ENCODE assay signal across 15 cellular contexts in the genomic region with DNA sequence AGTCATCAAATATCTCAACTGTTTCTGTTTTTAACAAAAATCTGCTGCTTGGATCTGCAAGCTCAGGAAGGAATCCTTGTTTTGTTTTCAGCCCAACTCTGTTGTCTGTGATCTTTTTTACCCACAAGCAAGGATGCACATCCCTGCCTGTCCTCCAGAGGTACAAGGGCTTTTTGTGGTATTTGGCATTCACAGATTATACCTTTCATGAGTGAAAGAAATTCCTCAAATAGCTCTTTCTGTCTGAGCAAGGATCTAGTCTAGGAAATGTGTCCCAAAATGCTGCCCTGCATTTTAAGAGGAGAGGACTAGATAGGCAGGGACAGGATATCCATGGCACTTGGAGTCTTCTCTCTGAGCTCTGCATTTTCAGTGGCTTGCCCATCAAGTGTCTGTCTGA.
DNase-seq lines count a peak whose midpoint lies in the region; ATAC-seq and TF ChIP-seq lines count a peak whose summit lies in the region.
"Had no signal": no experiment of that assay in that cellular context is flagged by ENCODE, and none has a peak within 500 bp of the region (broad histone marks: within the 10 kb centered on the region; RNA-seq: fewer than 3 reads in every experiment).

No MANE protein-coding gene starts in this region.

- H3K4me2 ChIP-seq in SK-N-SH = no peak overlapping the region
- H3K4me2 ChIP-seq: BLaER1 had no signal

- no peak overlapping the region for H3K9ac ChIP-seq in SK-N-SH
- no peak overlapping the region for H3K9ac ChIP-seq in endodermal cell (ENCODE audit: extremely low read depth, low read length, poor library complexity, severe bottlenecking)
- H3K9ac ChIP-seq: BLaER1 had no signal

- POLR2A ChIA-PET in SK-N-SH (lab: Yijun Ruan, JAX) = no interaction called here

- H2AFZ ChIP-seq in SK-N-SH (ENCODE audit: low read depth) = 0 out of 2 replicates have a peak overlapping the region, but pooled peaks have one; percentile 1

- H3K4me1 Mint-ChIP-seq in endodermal cell = peaks cover 25% of the 10 kb centered on the region
- H3K4me1 Mint-ChIP-seq: IgD-negative memory B cell had no signal

- no peaks in the 10 kb centered on the region for H4K20me1 ChIP-seq in SK-N-SH (ENCODE audit: insufficient read depth)
- H4K20me1 ChIP-seq: BLaER1 had no signal

- peaks cover 21% of the 10 kb centered on the region for H3F3A ChIP-seq in SK-N-SH (replicated peaks; ENCODE audit: insufficient read depth)

- H3K27me3 ChIP-seq in SK-N-SH (ENCODE audit: insufficient read depth) = no peaks in the 10 kb centered on the region
- H3K27me3 ChIP-seq in endodermal cell (ENCODE audit: control insufficient read depth, insufficient read depth, low read length, poor library complexity, severe bottlenecking) = peaks cover 20% of the 10 kb centered on the region
- H3K27me3 ChIP-seq: BLaER1 had no signal

- H3K27ac ChIP-seq in SK-N-SH (ENCODE audit: low read depth in 2 of 2, low read length in 1 of 2) (no peak overlapping the region), endodermal cell (ENCODE audit: low read depth, low read length) (no peak overlapping the region)
- H3K27ac ChIP-seq: BLaER1 had no signal

- H3K4me1 ChIP-seq in SK-N-SH (ENCODE audit: control insufficient read depth in 1 of 2, insufficient read depth in 2 of 2, low read depth in 1 of 2, low read length in 1 of 2) (peaks cover 0 to 43% of the 10 kb centered on the region in 2 experiments; a peak in 2 of 4 replicates), endodermal cell (ENCODE audit: control insufficient read depth, insufficient read depth, low read length) (peaks cover 4% of the 10 kb centered on the region)
- H3K4me1 ChIP-seq: HAP-1 had no signal

- CTCF ChIA-PET in SK-N-SH (lab: Yijun Ruan, JAX) = interaction anchor here (2.0 kb wide), 1 partner anchor 11 kb away, joined by 12 read pairs; no protein-coding TSS in a partner anchor

- no peaks in the 10 kb centered on the region for H3K9me3 Mint-ChIP-seq in endodermal cell

- H3K9me2 ChIP-seq in SK-N-SH = no peaks in the 10 kb centered on the region

- peaks cover 75% of the 10 kb centered on the region for H3K36me3 Mint-ChIP-seq in endodermal cell (ENCODE audit: low read depth)
- H3K36me3 Mint-ChIP-seq: IgD-negative memory B cell had no signal

- DNase-seq in AG10803 (ENCODE audit: low read depth) = no peak
- no peak for DNase-seq in SK-N-SH
- DNase-seq in endodermal cell = no peak
- no peak for DNase-seq in OCI-M2 (lab: John Stamatoyannopoulos, UW; ENCODE audit: unreplicated experiment)
- DNase-seq: AML-193, DMS53, GF-D8, GOT3, KG1 had no signal

- no peak overlapping the region for H3K4me3 Mint-ChIP-seq in endodermal cell
- H3K4me3 Mint-ChIP-seq: IgD-negative memory B cell had no signal

- TF ChIP-seq EP300 in SK-N-SH (IDR thresholded peaks at IDR 0.05; ENCODE audit: borderline replicate concordance in 1 of 2, low read depth in 1 of 2, low read length in 1 of 2) = no peak

- H3K36me3 ChIP-seq in SK-N-SH (replicated peaks in 1 of 2; ENCODE audit: control insufficient read depth in 1 of 2, insufficient read depth in 2 of 2, low read length in 1 of 2) (no peaks in the 10 kb centered on the region), endodermal cell (ENCODE audit: control insufficient read depth, insufficient read depth, low read length) (peaks cover 20% of the 10 kb centered on the region)
- H3K36me3 ChIP-seq: BLaER1, HAP-1 had no signal

- no peaks in the 10 kb centered on the region for H3K79me2 ChIP-seq in SK-N-SH (ENCODE audit: insufficient read depth)

- peaks cover 26% of the 10 kb centered on the region for H3K27me3 Mint-ChIP-seq in endodermal cell (ENCODE audit: insufficient read depth)
- H3K27me3 Mint-ChIP-seq: IgD-negative memory B cell had no signal

- H3K9me3 ChIP-seq in SK-N-SH (no peaks in the 10 kb centered on the region), endodermal cell (ENCODE audit: control insufficient read depth, low read length) (no peaks in the 10 kb centered on the region)
- H3K9me3 ChIP-seq: BLaER1, HAP-1 had no signal

- H3K27ac Mint-ChIP-seq in endodermal cell = no peak overlapping the region
- H3K27ac Mint-ChIP-seq: IgD-negative memory B cell had no signal

- TF ChIP-seq RAD21 in SK-N-SH (IDR thresholded peaks at IDR 0.05; ENCODE audit: low read length) = no peak

- no peak overlapping the region for H3K4me3 ChIP-seq in AG10803 (ENCODE audit: low read length)
- no peak overlapping the region for H3K4me3 ChIP-seq in SK-N-SH (ENCODE audit: low read depth in 2 of 2, low read length in 1 of 2)
- no peak overlapping the region for H3K4me3 ChIP-seq in endodermal cell (ENCODE audit: low read length)
- H3K4me3 ChIP-seq: BLaER1, HAP-1 had no signal

- TF ChIP-seq CTCF in AG10803 (conservative IDR thresholded peaks at IDR 0.05; ENCODE audit: low read length) = peak; percentile 13; the same call in 1 of the 2 replicates
- no peak for TF ChIP-seq CTCF in SK-N-SH (IDR thresholded peaks at IDR 0.05)
- peak; percentile 11 for TF ChIP-seq CTCF in endodermal cell (conservative IDR thresholded peaks at IDR 0.05)

- no peak for ATAC-seq in GM19351 (IDR thresholded peaks at IDR 0.05; ENCODE audit: unreplicated experiment)
- ATAC-seq in GM21786 (IDR thresholded peaks at IDR 0.05; ENCODE audit: unreplicated experiment) = no peak
- no peak for ATAC-seq in GM19467 (IDR thresholded peaks at IDR 0.05; ENCODE audit: unreplicated experiment)

TF ChIP-seq in SK-N-SH, 30 proteins besides CTCF, POLR2A, EP300 and RAD21:
- no peak for TF ChIP-seq SIN3A (IDR thresholded peaks at IDR 0.05; ENCODE audit: borderline replicate concordance, low read depth, low read length)
TF ChIP-seq in SK-N-SH: peak in this region for 0.
